In the genomic region with DNA sequence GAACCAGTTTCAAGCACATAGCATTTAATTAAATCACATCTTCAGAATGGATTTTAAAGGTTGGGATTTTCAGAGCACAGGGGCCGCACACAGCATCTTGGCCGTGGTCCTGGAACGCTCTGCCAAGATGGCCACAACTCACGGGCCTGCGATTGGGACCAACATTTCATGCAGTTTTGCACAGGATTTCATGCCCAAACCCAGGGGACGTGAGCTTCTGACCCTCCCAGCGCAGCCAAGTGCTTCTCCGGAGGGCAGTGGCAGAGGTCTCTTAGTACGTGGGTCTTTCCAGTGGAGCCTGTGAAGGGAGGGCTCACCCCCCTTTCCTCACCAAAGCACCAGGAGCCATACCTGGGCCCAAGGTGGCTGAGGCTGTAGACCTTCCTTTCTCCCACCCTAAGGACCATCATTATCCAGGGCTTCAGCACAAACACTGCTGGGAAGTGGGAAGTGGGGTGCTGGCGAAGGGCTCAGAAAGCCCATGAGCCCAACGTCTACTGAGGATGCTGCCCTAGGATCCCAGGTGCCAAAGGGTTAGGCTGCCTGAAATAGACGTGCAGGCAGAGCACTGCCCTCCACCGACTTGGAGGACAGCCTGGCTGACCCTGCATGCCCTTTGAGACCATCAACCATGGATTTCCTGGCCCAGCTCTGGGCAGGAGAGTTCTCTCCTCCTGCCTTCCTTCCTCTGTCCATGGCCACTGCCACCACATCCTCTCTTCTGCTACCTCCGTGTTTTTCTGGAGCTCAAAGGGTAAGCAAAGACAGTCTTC, we compare ENCODE assay signal across 20 cellular contexts.
"Had no signal": no experiment of that assay in that cellular context is flagged by ENCODE, and none has a peak within 500 bp of the region (broad histone marks: within the 10 kb centered on the region; RNA-seq: fewer than 3 reads in every experiment).

No MANE protein-coding gene starts in this region.

- H3K36me3 ChIP-seq: left lung, neutrophil, suprapubic skin, thyroid gland had no signal

- ATAC-seq: stimulated activated effector memory CD8-positive, alpha-beta T cell treated with anti-CD3 and anti-CD28 coated beads, Interleukin-12 subunit alpha, Interleukin-12 subunit beta, amount 100 ng/mL, for 72 hours; stimulated activated naive CD8-positive, alpha-beta T cell treated with anti-CD3 and anti-CD28 coated beads, Interleukin-15, Interleukin-2, amounts not matched to agents 100 U/mL and 50 U/mL, for 24 hours had no signal

- H3K27ac ChIP-seq: left lung, neutrophil, suprapubic skin had no signal

- H3K36me3 Mint-ChIP-seq: immature natural killer cell; naive B cell; stimulated activated effector memory CD8-positive, alpha-beta T cell treated with anti-CD3 and anti-CD28 coated beads, Interleukin-12 subunit alpha, Interleukin-12 subunit beta, amount 100 ng/mL, for 72 hours; type B pancreatic cell had no signal

- H3K4me1 Mint-ChIP-seq: immature natural killer cell; naive B cell; stimulated activated effector memory CD8-positive, alpha-beta T cell treated with anti-CD3 and anti-CD28 coated beads, Interleukin-12 subunit alpha, Interleukin-12 subunit beta, amount 100 ng/mL, for 72 hours had no signal

- H3K4me3 ChIP-seq: dorsolateral prefrontal cortex, left lung, lung, suprapubic skin, thyroid gland had no signal

- H3K4me3 Mint-ChIP-seq: immature natural killer cell; naive B cell; nephron progenitor cell; stimulated activated effector memory CD8-positive, alpha-beta T cell treated with anti-CD3 and anti-CD28 coated beads, Interleukin-12 subunit alpha, Interleukin-12 subunit beta, amount 100 ng/mL, for 72 hours had no signal

- H3K9me3 ChIP-seq: left lung, neutrophil, suprapubic skin, thyroid gland had no signal

- DNase-seq: cortex of kidney; effector CD8-positive, alpha-beta T cell; glutamatergic neuron; immature natural killer cell; mesenchymal stem cell; naive B cell; stimulated activated CD4-positive, alpha-beta T cell treated with anti-CD3 and anti-CD28 coated beads, Interleukin-4, amount 100 ng/mL, for 1 hour; stimulated activated CD8-positive, alpha-beta memory T cell treated with anti-CD3 and anti-CD28 coated beads, Interleukin-4, amount 100 ng/mL, for 48 hours; stimulated activated naive CD8-positive, alpha-beta T cell treated with anti-CD3 and anti-CD28 coated beads, Interleukin-15, Interleukin-2, amounts not matched to agents 100 U/mL and 50 U/mL, for 24 hours had no signal

- H3K27me3 ChIP-seq: left lung, neutrophil, suprapubic skin, thyroid gland had no signal

- FAIRE-seq: keratinocyte, urothelium cell line had no signal

- H3K27ac Mint-ChIP-seq: immature natural killer cell; naive B cell; nephron progenitor cell; stimulated activated effector memory CD8-positive, alpha-beta T cell treated with anti-CD3 and anti-CD28 coated beads, Interleukin-12 subunit alpha, Interleukin-12 subunit beta, amount 100 ng/mL, for 72 hours had no signal

- H3K9me3 Mint-ChIP-seq: immature natural killer cell; nephron progenitor cell; stimulated activated effector memory CD8-positive, alpha-beta T cell treated with anti-CD3 and anti-CD28 coated beads, Interleukin-12 subunit alpha, Interleukin-12 subunit beta, amount 100 ng/mL, for 72 hours; type B pancreatic cell had no signal
